Comparison of ENCODE assay signal across 8 cellular contexts in the genomic region with DNA sequence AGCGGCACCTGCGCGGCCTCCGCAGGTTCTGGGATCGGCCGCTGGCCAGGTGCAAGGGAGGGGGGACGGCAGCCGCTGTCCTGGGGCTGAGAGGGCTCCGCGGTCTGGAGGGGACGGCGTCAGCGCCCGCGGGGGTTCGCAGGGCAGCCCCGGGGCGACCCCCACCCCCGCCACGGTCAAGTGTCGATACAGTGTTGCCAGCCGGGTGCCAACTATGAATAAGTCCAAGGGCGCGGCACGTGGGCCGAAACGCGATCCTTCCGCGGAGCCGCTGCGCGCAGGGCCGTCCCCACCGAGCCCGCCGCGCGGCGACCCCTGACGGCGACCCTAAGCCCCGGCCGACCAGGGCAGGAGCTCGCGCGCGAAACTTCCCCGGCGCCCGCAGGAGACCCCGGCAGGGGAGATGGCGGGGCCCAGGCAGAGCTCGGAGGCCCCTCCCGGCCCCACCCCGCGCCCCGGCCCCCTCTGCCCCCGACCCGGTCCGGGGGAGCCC. TPM values are rescaled to one million over a fixed set of nuclear protein-coding genes. Genes with fewer than 3 reads are reported as not detected.
DNase-seq lines count a peak whose midpoint lies in the region; ATAC-seq and TF ChIP-seq lines count a peak whose summit lies in the region.

No MANE protein-coding gene starts in this region.

- POLR2A ChIA-PET in CD4-positive, alpha-beta memory T cell (lab: Charles Lee; ENCODE audit: partially characterized antibody): interaction anchor here (0.8 to 1.5 kb wide), 4 partner anchors 9 to 53 kb away, joined by 3 to 4 read pairs (median 4); no protein-coding TSS in a partner anchor
- POLR2A ChIA-PET in HEK293T (lab: Yijun Ruan, JAX): no interaction called here

- H3K27me3 ChIP-seq in CD4-positive, alpha-beta memory T cell (ENCODE audit: insufficient read depth, low read length): no peaks in the 10 kb centered on the region

- peaks cover 27 to 35% (median 30%) of the 10 kb centered on the region in 4 donors for H3K4me1 Mint-ChIP-seq in CD4-positive, alpha-beta memory T cell
- H3K4me1 Mint-ChIP-seq in T-helper 1 cell treated with Interleukin-12 subunit alpha and Interleukin-12 subunit beta and Interleukin-4 antibody, amounts not matched to agents 30 μg/mL and 1 μg/mL, for 36 hours (ENCODE audit: low read depth): peaks cover 34% of the 10 kb centered on the region
- peaks cover 16% of the 10 kb centered on the region for H3K4me1 Mint-ChIP-seq in chondrocyte (ENCODE audit: low read depth)
- peaks cover 34 to 39% of the 10 kb centered on the region in 2 donors for H3K4me1 Mint-ChIP-seq in stimulated activated naive B cell treated with anti-CD40 and anti-IgM and Interleukin-4, amounts not matched to agents 10 μg/mL and 1 μg/mL and 100 μg/mL, for 72 hours

- TF ChIP-seq POLR2A in lower leg skin (IDR thresholded peaks at IDR 0.05): no peak

- H3K4me1 ChIP-seq in CD4-positive, alpha-beta memory T cell (ENCODE audit: insufficient read depth, low read length): peaks cover 32% of the 10 kb centered on the region

- peak; percentile 25 to 43 (median 31) for DNase-seq in CD4-positive, alpha-beta memory T cell
- no peak for DNase-seq in HEK293T (ENCODE audit: extremely low spot score)
- DNase-seq in chondrocyte (ENCODE audit: low spot score): no peak
- DNase-seq in lower leg skin (ENCODE audit: low spot score in 2 of 2): peak in 1 of 2 donors; percentile 88
- DNase-seq in stimulated activated naive B cell treated with anti-CD40 and anti-IgM and Interleukin-4, amounts not matched to agents 10 μg/mL and 1 μg/mL and 100 μg/mL, for 72 hours: peak; percentile 54
- DNase-seq in MV-4-11 (lab: John Stamatoyannopoulos, UW): no peak
- DNase-seq in NCI-H128 (lab: John Stamatoyannopoulos, UW; ENCODE audit: unreplicated experiment): no peak

- peak overlapping the region in 1 of 7 donors; percentile 84 for H3K27ac Mint-ChIP-seq in CD4-positive, alpha-beta memory T cell
- no peak overlapping the region for H3K27ac Mint-ChIP-seq in T-helper 1 cell treated with Interleukin-12 subunit alpha and Interleukin-12 subunit beta and Interleukin-4 antibody, amounts not matched to agents 30 μg/mL and 1 μg/mL, for 36 hours
- H3K27ac Mint-ChIP-seq in chondrocyte (ENCODE audit: unreplicated experiment): no peak overlapping the region
- peak overlapping the region; percentile 84 for H3K27ac Mint-ChIP-seq in stimulated activated naive B cell treated with anti-CD40 and anti-IgM and Interleukin-4, amounts not matched to agents 10 μg/mL and 1 μg/mL and 100 μg/mL, for 72 hours

- peaks cover 3 to 34% of the 10 kb centered on the region in 2 donors for H3K36me3 Mint-ChIP-seq in CD4-positive, alpha-beta memory T cell
- peaks cover 26% of the 10 kb centered on the region for H3K36me3 Mint-ChIP-seq in T-helper 1 cell treated with Interleukin-12 subunit alpha and Interleukin-12 subunit beta and Interleukin-4 antibody, amounts not matched to agents 30 μg/mL and 1 μg/mL, for 36 hours (ENCODE audit: low read depth)
- H3K36me3 Mint-ChIP-seq in chondrocyte (ENCODE audit: low read depth): no peaks in the 10 kb centered on the region
- peaks cover 11 to 26% of the 10 kb centered on the region in 2 donors for H3K36me3 Mint-ChIP-seq in stimulated activated naive B cell treated with anti-CD40 and anti-IgM and Interleukin-4, amounts not matched to agents 10 μg/mL and 1 μg/mL and 100 μg/mL, for 72 hours

- TF ChIP-seq CTCF in chondrocyte (IDR thresholded peaks at IDR 0.05): peak; percentile 20
- no peak for TF ChIP-seq CTCF in lower leg skin (IDR thresholded peaks at IDR 0.05)

- no peaks in the 10 kb centered on the region for H3K9me3 Mint-ChIP-seq in CD4-positive, alpha-beta memory T cell
- H3K9me3 Mint-ChIP-seq in T-helper 1 cell treated with Interleukin-12 subunit alpha and Interleukin-12 subunit beta and Interleukin-4 antibody, amounts not matched to agents 30 μg/mL and 1 μg/mL, for 36 hours: no peaks in the 10 kb centered on the region
- H3K9me3 Mint-ChIP-seq in chondrocyte (ENCODE audit: low read depth): no peaks in the 10 kb centered on the region
- H3K9me3 Mint-ChIP-seq in stimulated activated naive B cell treated with anti-CD40 and anti-IgM and Interleukin-4, amounts not matched to agents 10 μg/mL and 1 μg/mL and 100 μg/mL, for 72 hours: no peaks in the 10 kb centered on the region

- peak; percentile 41 to 47 for ATAC-seq in stimulated activated naive B cell treated with anti-CD40 and anti-IgM and Interleukin-4, amounts not matched to agents 10 μg/mL and 1 μg/mL and 100 μg/mL, for 72 hours (replicated peaks)

- 0 to 2% methylated on average over 4 to 19 of the region's 61 CpGs for WGBS in lower leg skin, 2 donors

- peaks cover 0 to 1% of the 10 kb centered on the region in 2 donors for H3K27me3 Mint-ChIP-seq in CD4-positive, alpha-beta memory T cell
- H3K27me3 Mint-ChIP-seq in T-helper 1 cell treated with Interleukin-12 subunit alpha and Interleukin-12 subunit beta and Interleukin-4 antibody, amounts not matched to agents 30 μg/mL and 1 μg/mL, for 36 hours (ENCODE audit: low read depth): no peaks in the 10 kb centered on the region
- no peaks in the 10 kb centered on the region for H3K27me3 Mint-ChIP-seq in chondrocyte (ENCODE audit: low read depth)
- no peaks in the 10 kb centered on the region for H3K27me3 Mint-ChIP-seq in stimulated activated naive B cell treated with anti-CD40 and anti-IgM and Interleukin-4, amounts not matched to agents 10 μg/mL and 1 μg/mL and 100 μg/mL, for 72 hours

- no peak overlapping the region for H3K27ac ChIP-seq in CD4-positive, alpha-beta memory T cell (ENCODE audit: low read depth, low read length)

- intact Hi-C loops in CD4-positive, alpha-beta memory T cell (cut with micrococcal nuclease): no loop called here
- intact Hi-C loops in lower leg skin (cut with DNase I; ENCODE audit: low total_unique reads): no loop called here

- H3K36me3 ChIP-seq in CD4-positive, alpha-beta memory T cell (ENCODE audit: insufficient read depth, low read length): peaks cover 5% of the 10 kb centered on the region

- peak overlapping the region in 1 of 2 donors; percentile 59 for H3K4me3 ChIP-seq in CD4-positive, alpha-beta memory T cell (ENCODE audit: low read length in 2 of 2)
- H3K4me3 ChIP-seq in lower leg skin (ENCODE audit: low read depth, poor library complexity, severe bottlenecking): peak overlapping the region; percentile 15

- peak overlapping the region in 5 of 8 donors; percentile 20 to 85 (median 57) for H3K4me3 Mint-ChIP-seq in CD4-positive, alpha-beta memory T cell
- peak overlapping the region; percentile 25 for H3K4me3 Mint-ChIP-seq in T-helper 1 cell treated with Interleukin-12 subunit alpha and Interleukin-12 subunit beta and Interleukin-4 antibody, amounts not matched to agents 30 μg/mL and 1 μg/mL, for 36 hours
- no peak overlapping the region for H3K4me3 Mint-ChIP-seq in chondrocyte (ENCODE audit: unreplicated experiment)
- H3K4me3 Mint-ChIP-seq in stimulated activated naive B cell treated with anti-CD40 and anti-IgM and Interleukin-4, amounts not matched to agents 10 μg/mL and 1 μg/mL and 100 μg/mL, for 72 hours: peak overlapping the region; percentile 66 to 79

- H3K9me3 ChIP-seq in CD4-positive, alpha-beta memory T cell (ENCODE audit: control insufficient read depth in 1 of 2, low read length in 2 of 2): no peaks in the 10 kb centered on the region

- CTCF ChIA-PET in CD4-positive, alpha-beta memory T cell (lab: Charles Lee; ENCODE audit: partially characterized antibody): interaction anchor here (0.6 to 1.4 kb wide), 4 partner anchors 51 to 111 kb away, joined by 3 to 4 read pairs (median 4); no protein-coding TSS in a partner anchor
- CTCF ChIA-PET in HEK293T (lab: Yijun Ruan, JAX): no interaction called here

TF ChIP-seq in HEK293T, 16 proteins besides CTCF, POLR2A, EP300 and RAD21:
- peak; percentile 53; the same call in 1 of the 2 replicates for TF ChIP-seq L3MBTL2 (conservative IDR thresholded peaks at IDR 0.05)
- TF ChIP-seq SP1 (IDR thresholded peaks at IDR 0.05): no peak
- no peak for TF ChIP-seq BHLHE40 (IDR thresholded peaks at IDR 0.05; ENCODE audit: borderline replicate concordance)

RNA-seq across cellular contexts. Expression of gene AGPAT3, which starts 0.7 kb away (rescaled TPM):
- total RNA-seq in CD4-positive, alpha-beta memory T cell: 10 to 100 TPM; 72.4 to 76.7 TPM
- 10 to 100 TPM; 16.0 to 21.0 TPM for polyA plus RNA-seq in CD4-positive, alpha-beta memory T cell
- total RNA-seq in chondrocyte: 43.5 to 48.1 TPM (median 45.4 TPM) in 3 replicates
- total RNA-seq in lower leg skin: 10 to 100 TPM; 32.1 to 58.8 (median 48.7) TPM

Comparison
In these comparisons a context has a peak if more than half of its experiments do, and no peak if none do; other contexts are left out.
1. DNase-seq: peak in CD4-positive, alpha-beta memory T cell (5 of 5) and stimulated activated naive B cell treated with anti-CD40 and anti-IgM and Interleukin-4, amounts not matched to agents 10 μg/mL and 1 μg/mL and 100 μg/mL, for 72 hours (single experiment); none in HEK293T (single experiment), chondrocyte (single experiment), MV-4-11 (single experiment) and NCI-H128 (single experiment).